In the genomic region with DNA sequence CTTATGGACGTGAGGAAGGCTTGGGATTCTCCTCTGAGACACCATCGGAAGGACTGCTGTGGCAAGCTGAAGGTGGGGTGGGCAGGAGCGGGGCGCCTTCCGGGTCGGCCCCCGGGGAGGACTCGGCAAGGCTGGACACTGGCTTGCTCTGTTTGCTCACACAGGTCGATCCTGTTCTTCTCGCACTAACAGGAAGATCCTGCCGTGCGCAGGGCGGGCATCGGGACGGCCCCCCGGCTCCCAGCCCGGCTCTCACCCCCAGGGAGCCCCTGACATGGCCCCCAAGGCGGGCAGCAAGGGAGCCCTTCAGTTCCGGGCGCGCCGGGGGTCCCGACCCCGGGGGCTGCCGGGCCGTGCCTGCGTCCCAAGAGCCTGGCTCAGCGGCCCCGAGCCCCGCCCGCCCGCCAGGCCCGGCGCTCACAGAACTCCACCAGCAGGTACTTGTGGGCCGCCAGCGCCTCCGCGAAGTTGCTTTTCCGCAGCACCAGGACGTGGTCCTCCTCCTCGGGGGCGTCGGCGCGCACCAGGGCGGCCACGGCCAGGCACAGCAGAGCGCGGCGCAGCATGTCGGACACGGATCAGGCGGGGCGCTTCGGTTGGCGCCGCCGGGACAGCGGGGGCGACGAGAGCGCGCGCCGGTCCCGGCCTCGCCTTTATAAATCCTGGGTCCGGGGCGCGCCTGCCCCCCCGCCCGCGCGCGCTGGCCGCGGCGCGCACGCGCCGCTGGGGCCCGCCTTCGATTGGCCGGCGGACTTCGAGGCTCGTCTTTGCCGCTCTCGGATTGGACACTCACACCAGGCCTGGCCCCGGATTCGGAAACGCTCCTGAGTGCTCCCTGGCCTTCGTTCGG, we compare ENCODE assay signal across 8 cellular contexts. TPM values are rescaled to one million over a fixed set of nuclear protein-coding genes. Genes with fewer than 3 reads are reported as not detected.
A peak's percentile ranks its signal among the peaks of the same experiment; 100 is the strongest.
DNase-seq lines count a peak whose midpoint lies in the region; ATAC-seq and TF ChIP-seq lines count a peak whose summit lies in the region.

Gene P4HB, minus strand, starts transcription at position 630 of the 850 bp plus-strand sequence. Its CDS starts 64 bp downstream, at position 566.

- no peak for TF ChIP-seq EP300 in neural cell (conservative IDR thresholded peaks at IDR 0.05; ENCODE audit: poor library complexity, severe bottlenecking)

- no peaks in the 10 kb centered on the region for H3K9me3 ChIP-seq in esophagus (ENCODE audit: control insufficient read depth in 2 of 2, insufficient read depth in 1 of 2, low read depth in 1 of 2, low read length in 1 of 2)
- H3K9me3 ChIP-seq in neural cell (ENCODE audit: low read length), result no peaks in the 10 kb centered on the region

- ATAC-seq in HG02642 (IDR thresholded peaks at IDR 0.05; ENCODE audit: poor library complexity, unreplicated experiment) (peak; percentile 78), GM19395 (IDR thresholded peaks at IDR 0.05; ENCODE audit: unreplicated experiment) (no peak), HG02973 (IDR thresholded peaks at IDR 0.05; ENCODE audit: unreplicated experiment) (no peak)

- no peaks in the 10 kb centered on the region for H3F3A ChIP-seq in neural cell (ENCODE audit: insufficient read depth, low read length, poor library complexity, severe bottlenecking)

- H2AFZ ChIP-seq in neural cell (ENCODE audit: low read depth, low read length), result peak within 1 kb of the TSS; percentile 74

- peaks cover 33% of the 10 kb centered on the region for H3K79me2 ChIP-seq in neural cell (replicated peaks; ENCODE audit: insufficient read depth, low read length)

- H3K4me1 ChIP-seq in esophagus (ENCODE audit: control insufficient read depth in 2 of 2, insufficient read depth in 2 of 2, low read length in 1 of 2), result peaks cover 3 to 13% of the 10 kb centered on the region in 2 donors

- H4K20me1 ChIP-seq in neural cell (ENCODE audit: insufficient read depth), result no peaks in the 10 kb centered on the region

- peak within 1 kb of the TSS; percentile 83 for H3K9ac ChIP-seq in neural cell (ENCODE audit: low read length)

- TF ChIP-seq CTCF in neural cell (IDR thresholded peaks at IDR 0.05; ENCODE audit: poor library complexity, severe bottlenecking), result no peak

- TF ChIP-seq POLR2A in GM10847 (IDR thresholded peaks at IDR 0.05; ENCODE audit: extremely low read depth, insufficient read length), result peak; percentile 97

- H3K4me2 ChIP-seq in neural cell (ENCODE audit: low read length), result peak within 1 kb of the TSS; percentile 95

- peak; percentile 33 for TF ChIP-seq RAD21 in neural cell (conservative IDR thresholded peaks at IDR 0.05)

- no peaks in the 10 kb centered on the region for H3K27me3 ChIP-seq in esophagus (ENCODE audit: control insufficient read depth in 1 of 2, insufficient read depth in 2 of 2, low read length in 2 of 2)
- no peaks in the 10 kb centered on the region for H3K27me3 ChIP-seq in neural cell (ENCODE audit: insufficient read depth, low read depth, low read length)

- H3K4me3 ChIP-seq in esophagus (ENCODE audit: low read depth in 1 of 2, low read length in 2 of 2) (peak within 1 kb of the TSS; percentile 80 to 95), neural cell (ENCODE audit: low read length) (peak within 1 kb of the TSS; percentile 94)

- DNase-seq in T-helper 9 cell, result peak; percentile 96
- DNase-seq in SKM-1 treated with dmso at 0.1 percent for 144 hours (lab: John Stamatoyannopoulos, UW; ENCODE audit: unreplicated experiment), result no peak

- WGBS in esophagus, 2 donors, result 0 to 1% methylated on average over 82 to 95 of the region's 95 CpGs

- H3K27ac ChIP-seq in esophagus (ENCODE audit: low read depth in 2 of 2, low read length in 1 of 2) (peak within 1 kb of the TSS; percentile 98 to 99), neural cell (ENCODE audit: low read length) (peak within 1 kb of the TSS; percentile 86)

- H3K9me2 ChIP-seq in neural cell (ENCODE audit: insufficient read depth, low read length), result no peaks in the 10 kb centered on the region

- H3K36me3 ChIP-seq in esophagus (ENCODE audit: control insufficient read depth in 2 of 2, insufficient read depth in 2 of 2, low read length in 1 of 2) (peaks cover 0 to 18% of the 10 kb centered on the region in 2 donors), neural cell (ENCODE audit: insufficient read depth, low read length) (no peaks in the 10 kb centered on the region)

TF ChIP-seq in neural cell, 6 proteins besides CTCF, POLR2A, EP300 and RAD21:
- TF ChIP-seq MXI1 (conservative IDR thresholded peaks at IDR 0.05; ENCODE audit: poor library complexity, severe bottlenecking) (no peak), SMC3 (conservative IDR thresholded peaks at IDR 0.05; ENCODE audit: poor library complexity) (peak; percentile 38), POLR2AphosphoS5 (IDR thresholded peaks at IDR 0.05) (peak; percentile 67), EZH2 (IDR thresholded peaks at IDR 0.05; ENCODE audit: borderline replicate concordance, insufficient read depth, low read length, poor library complexity, severe bottlenecking) (no peak), REST (IDR thresholded peaks at IDR 0.05; ENCODE audit: borderline replicate concordance) (peak; percentile 24), TAF1 (IDR thresholded peaks at IDR 0.05; ENCODE audit: low read depth) (peak; percentile 14)

RNA-seq across cellular contexts. Expression of gene P4HB, which starts in this region (rescaled TPM):
- polyA plus RNA-seq in esophagus (100 to 1,000 TPM; 582 to 595 TPM), neural cell (82.8 and 99.2 TPM in 2 replicates)
- 82.8 and 86.2 TPM in 2 replicates for polyA minus RNA-seq in neural cell
